In the genomic region with DNA sequence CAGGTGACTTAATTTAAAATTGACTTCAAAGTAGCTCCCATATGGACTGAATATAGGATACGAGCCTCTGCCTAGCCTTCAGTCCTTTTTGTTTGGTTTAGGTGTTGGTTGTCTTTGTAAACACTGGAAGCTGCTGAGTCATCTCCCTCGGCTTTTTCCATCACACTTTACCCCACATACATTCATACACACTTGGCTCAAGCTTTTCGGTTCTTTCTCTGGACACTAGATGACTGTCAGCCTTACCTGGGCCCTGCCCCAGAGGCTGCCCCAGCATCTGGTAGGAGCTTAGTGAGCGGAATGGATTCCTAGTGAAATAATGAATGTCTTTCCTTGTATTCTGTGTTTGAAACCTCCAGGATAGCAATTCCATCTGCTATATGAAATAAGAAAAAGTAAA, we compare ENCODE assay signal across 10 cellular contexts. TPM values are rescaled to one million over a fixed set of nuclear protein-coding genes. Genes with fewer than 3 reads are reported as not detected.
DNase-seq lines count a peak whose midpoint lies in the region; ATAC-seq, FAIRE-seq and TF ChIP-seq lines count a peak whose summit lies in the region.
"Had no signal": no experiment of that assay in that cellular context is flagged by ENCODE, and none has a peak within 500 bp of the region (broad histone marks: within the 10 kb centered on the region; RNA-seq: fewer than 3 reads in every experiment).

No MANE protein-coding gene starts in this region.

- peak overlapping the region; percentile 29 for H3K4me3 Mint-ChIP-seq in astrocyte (ENCODE audit: unreplicated experiment)

- H2AFZ ChIP-seq in astrocyte (ENCODE audit: low read depth, low read length), result no peak overlapping the region

- DNase-seq in NCI-H345 (lab: John Stamatoyannopoulos, UW) (peak; percentile 32), NCI-H345 treated with DMSO at 0.1 percent for 48 hours (lab: John Stamatoyannopoulos, UW; ENCODE audit: unreplicated experiment) (no peak), astrocyte (ENCODE audit: low read depth) (peak; percentile 86), kidney glomerular epithelial cell (lab: John Stamatoyannopoulos, UW) (peak; percentile 62)

- H3K4me1 ChIP-seq in astrocyte (ENCODE audit: insufficient read depth, low read length) (peaks cover 43% of the 10 kb centered on the region), urinary bladder (ENCODE audit: insufficient read depth) (no peaks in the 10 kb centered on the region)

- H3K36me3 ChIP-seq in astrocyte (ENCODE audit: insufficient read depth, low read length), result peaks cover 3% of the 10 kb centered on the region
- no peaks in the 10 kb centered on the region for H3K36me3 ChIP-seq in urinary bladder (ENCODE audit: insufficient read depth)

- peaks cover 64% of the 10 kb centered on the region for H3K4me1 Mint-ChIP-seq in astrocyte (ENCODE audit: low read depth, unreplicated experiment)

- peak; percentile 78 for FAIRE-seq in astrocyte (lab: Jason Lieb, UNC)
- FAIRE-seq: colon had no signal

- peak overlapping the region; percentile 72 for H3K9ac ChIP-seq in astrocyte (ENCODE audit: low read length)

- no peaks in the 10 kb centered on the region for H3K9me3 ChIP-seq in astrocyte (ENCODE audit: insufficient read depth, low read depth, low read length)

- H3K4me3 ChIP-seq in astrocyte (ENCODE audit: insufficient read depth, low read depth, low read length) (peak overlapping the region; percentile 5), urinary bladder (ENCODE audit: low read depth, low read length) (no peak overlapping the region)

- no peaks in the 10 kb centered on the region for H3K27me3 Mint-ChIP-seq in astrocyte (ENCODE audit: low read depth, unreplicated experiment)

- H3K9me3 Mint-ChIP-seq in astrocyte (ENCODE audit: unreplicated experiment), result no peaks in the 10 kb centered on the region

- H3K79me2 ChIP-seq in astrocyte (ENCODE audit: insufficient read depth, low read length), result peaks cover 95% of the 10 kb centered on the region

- peaks cover 52% of the 10 kb centered on the region for H4K20me1 ChIP-seq in astrocyte (ENCODE audit: insufficient read depth, low read length)

- H3K4me2 ChIP-seq in astrocyte (ENCODE audit: low read length), result peak overlapping the region; percentile 70

- H3K36me3 Mint-ChIP-seq in astrocyte (ENCODE audit: low read depth, unreplicated experiment), result no peaks in the 10 kb centered on the region

- no peaks in the 10 kb centered on the region for H3K27me3 ChIP-seq in astrocyte (ENCODE audit: insufficient read depth, low read length)

- peak overlapping the region; percentile 86 for H3K27ac ChIP-seq in astrocyte (ENCODE audit: low read depth, low read length)
- H3K27ac ChIP-seq in urinary bladder (ENCODE audit: low read depth), result peak overlapping the region; percentile 62
- H3K27ac ChIP-seq: VCaP had no signal

- ATAC-seq in GM21390 (IDR thresholded peaks at IDR 0.05; ENCODE audit: unreplicated experiment), result no peak
- ATAC-seq in GM21737 (IDR thresholded peaks at IDR 0.05; ENCODE audit: unreplicated experiment), result no peak
- ATAC-seq in GM19023 (IDR thresholded peaks at IDR 0.05; ENCODE audit: unreplicated experiment), result no peak

- no peak for TF ChIP-seq CTCF in astrocyte (IDR thresholded peaks at IDR 0.05; ENCODE audit: insufficient read depth, low read depth, low read length)

- 47% methylated on average over 4 of the region's 4 CpGs for WGBS in urinary bladder

- H3K27ac Mint-ChIP-seq in astrocyte (ENCODE audit: unreplicated experiment), result peak overlapping the region; percentile 82

RNA-seq across cellular contexts. Expression of gene SCHIP1, which starts 52.5 kb away (rescaled TPM):
- total RNA-seq in astrocyte (21.3 and 27.7 TPM in 2 replicates), urinary bladder (18.3 TPM)
- 3.3 TPM for polyA plus RNA-seq in urinary bladder
